Comparison of ENCODE assay signal across 8 cellular contexts in the genomic region with DNA sequence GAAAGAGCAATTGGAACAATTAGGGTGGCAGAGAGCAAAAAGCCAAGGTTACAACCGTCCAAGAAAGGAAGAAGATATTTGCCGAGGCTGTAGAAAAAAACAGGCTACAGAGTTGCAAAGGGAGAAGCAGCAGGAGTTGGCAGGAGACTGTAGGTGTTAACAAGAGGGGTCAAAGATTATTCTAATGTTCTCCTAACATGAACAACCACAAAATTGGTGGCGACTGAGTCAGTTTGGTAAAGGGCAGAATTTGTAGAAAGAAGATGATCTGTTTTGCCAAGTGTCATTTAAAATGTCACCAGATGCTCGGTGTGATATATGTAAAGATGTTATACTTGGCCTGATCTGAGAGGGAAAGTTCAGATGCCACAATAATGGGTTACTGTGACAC. TPM values are rescaled to one million over a fixed set of nuclear protein-coding genes. Genes with fewer than 3 reads are reported as not detected.
DNase-seq lines count a peak whose midpoint lies in the region; ATAC-seq, FAIRE-seq and TF ChIP-seq lines count a peak whose summit lies in the region.

No MANE protein-coding gene starts in this region.

- ATAC-seq in upper lobe of right lung (no peak), GM19395 (IDR thresholded peaks at IDR 0.05; ENCODE audit: unreplicated experiment) (no peak)

- H2BK120ac ChIP-seq in mesendoderm (ENCODE audit: low read depth, low read length): no peak overlapping the region

- no peak overlapping the region for H3K4ac ChIP-seq in mesendoderm (ENCODE audit: low read depth, low read length)

- H3K23ac ChIP-seq in mesendoderm (ENCODE audit: low read length): no peak overlapping the region

- peak overlapping the region; percentile 85 for H3K27ac ChIP-seq in astrocyte (ENCODE audit: low read depth, low read length)
- no peak overlapping the region for H3K27ac ChIP-seq in mesendoderm (ENCODE audit: low read depth, low read length)
- H3K27ac ChIP-seq in upper lobe of right lung: peak overlapping the region; percentile 96

- peaks cover 77% of the 10 kb centered on the region for H3K4me1 Mint-ChIP-seq in activated naive CD4-positive, alpha-beta T cell treated with anti-CD3 and anti-CD28 coated beads, Interleukin-2, amount 50 U/mL, for 24 hours
- peaks cover 33% of the 10 kb centered on the region for H3K4me1 Mint-ChIP-seq in astrocyte (ENCODE audit: low read depth, unreplicated experiment)

- H3K4me1 ChIP-seq in astrocyte (ENCODE audit: insufficient read depth, low read length) (peaks cover 47% of the 10 kb centered on the region), mesendoderm (ENCODE audit: control insufficient read depth, low read depth, low read length) (peaks cover 7% of the 10 kb centered on the region), upper lobe of right lung (peaks cover 69% of the 10 kb centered on the region)

- no peaks in the 10 kb centered on the region for H4K20me1 ChIP-seq in astrocyte (ENCODE audit: insufficient read depth, low read length)

- no CpG with 5 or more reads among the region's 4 CpGs for whole genome bisulfite sequencing in mesendoderm (ENCODE audit: extremely low coverage, insufficient coverage, low lambda C conversion rate)

- no peak overlapping the region for H2BK5ac ChIP-seq in mesendoderm (ENCODE audit: low read length)

- H3K79me2 ChIP-seq in astrocyte (ENCODE audit: insufficient read depth, low read length): peaks cover 6% of the 10 kb centered on the region
- H3K79me2 ChIP-seq in mesendoderm (ENCODE audit: control insufficient read depth, insufficient read depth, low read length): no peaks in the 10 kb centered on the region

- peaks cover 3% of the 10 kb centered on the region for H3K36me3 Mint-ChIP-seq in activated naive CD4-positive, alpha-beta T cell treated with anti-CD3 and anti-CD28 coated beads, Interleukin-2, amount 50 U/mL, for 24 hours
- peaks cover 1% of the 10 kb centered on the region for H3K36me3 Mint-ChIP-seq in astrocyte (ENCODE audit: low read depth, unreplicated experiment)

- H3K4me2 ChIP-seq in astrocyte (ENCODE audit: low read length) (peak overlapping the region; percentile 99), mesendoderm (ENCODE audit: low read length) (peak overlapping the region; percentile 14)

- H3K56ac ChIP-seq in mesendoderm (ENCODE audit: low read length): peak overlapping the region; percentile 65

- peak overlapping the region; percentile 89 for H3K4me3 Mint-ChIP-seq in activated naive CD4-positive, alpha-beta T cell treated with anti-CD3 and anti-CD28 coated beads, Interleukin-2, amount 50 U/mL, for 24 hours
- H3K4me3 Mint-ChIP-seq in astrocyte (ENCODE audit: unreplicated experiment): peak overlapping the region; percentile 95

- intact Hi-C loops in upper lobe of right lung (cut with DNase I): no loop called here

- H3K27ac Mint-ChIP-seq in activated naive CD4-positive, alpha-beta T cell treated with anti-CD3 and anti-CD28 coated beads, Interleukin-2, amount 50 U/mL, for 24 hours: peak overlapping the region; percentile 97
- H3K27ac Mint-ChIP-seq in astrocyte (ENCODE audit: unreplicated experiment): peak overlapping the region; percentile 98

- H2BK15ac ChIP-seq in mesendoderm (replicated peaks; ENCODE audit: low read depth): no peak overlapping the region

- DNase-seq in activated naive CD4-positive, alpha-beta T cell (lab: John Stamatoyannopoulos, UW): no peak
- DNase-seq in astrocyte (ENCODE audit: low read depth): no peak
- no peak for DNase-seq in mesendoderm
- no peak for DNase-seq in upper lobe of right lung
- DNase-seq in hippocampal formation (lab: John Stamatoyannopoulos, UW): no peak
- no peak for DNase-seq in MV-4-11 (lab: John Stamatoyannopoulos, UW)

- H4K8ac ChIP-seq in mesendoderm (ENCODE audit: low read depth, low read length): no peak overlapping the region

- no peak for TF ChIP-seq CTCF in astrocyte (IDR thresholded peaks at IDR 0.05; ENCODE audit: insufficient read depth, low read depth, low read length)
- no peak for TF ChIP-seq CTCF in upper lobe of right lung (IDR thresholded peaks at IDR 0.05)

- peak overlapping the region; percentile 95 for H3K9ac ChIP-seq in astrocyte (ENCODE audit: low read length)
- peak overlapping the region; percentile 14 for H3K9ac ChIP-seq in mesendoderm (ENCODE audit: low read length)

- no peaks in the 10 kb centered on the region for H3K9me3 Mint-ChIP-seq in activated naive CD4-positive, alpha-beta T cell treated with anti-CD3 and anti-CD28 coated beads, Interleukin-2, amount 50 U/mL, for 24 hours
- no peaks in the 10 kb centered on the region for H3K9me3 Mint-ChIP-seq in astrocyte (ENCODE audit: unreplicated experiment)

- H3K9me3 ChIP-seq in astrocyte (ENCODE audit: insufficient read depth, low read depth, low read length): no peaks in the 10 kb centered on the region
- H3K9me3 ChIP-seq in upper lobe of right lung: no peaks in the 10 kb centered on the region

- peaks cover 2% of the 10 kb centered on the region for H3K79me1 ChIP-seq in mesendoderm (ENCODE audit: low read length)

- H3K4me3 ChIP-seq in astrocyte (ENCODE audit: insufficient read depth, low read depth, low read length) (peak overlapping the region; percentile 76), mesendoderm (ENCODE audit: low read length) (no peak overlapping the region), upper lobe of right lung (peak overlapping the region; percentile 59)

- no peak overlapping the region for H4K5ac ChIP-seq in mesendoderm (ENCODE audit: low read length)

- no peaks in the 10 kb centered on the region for H3K27me3 Mint-ChIP-seq in activated naive CD4-positive, alpha-beta T cell treated with anti-CD3 and anti-CD28 coated beads, Interleukin-2, amount 50 U/mL, for 24 hours
- no peaks in the 10 kb centered on the region for H3K27me3 Mint-ChIP-seq in astrocyte (ENCODE audit: low read depth, unreplicated experiment)

- no peak overlapping the region for H2AK5ac ChIP-seq in mesendoderm (ENCODE audit: low read length)

- H3K27me3 ChIP-seq in astrocyte (ENCODE audit: insufficient read depth, low read length) (no peaks in the 10 kb centered on the region), mesendoderm (ENCODE audit: insufficient read depth, low read length, poor library complexity) (no peaks in the 10 kb centered on the region), upper lobe of right lung (no peaks in the 10 kb centered on the region)

- peak overlapping the region; percentile 6 for H2AFZ ChIP-seq in astrocyte (ENCODE audit: low read depth, low read length)

- H3K36me3 ChIP-seq in astrocyte (ENCODE audit: insufficient read depth, low read length) (no peaks in the 10 kb centered on the region), mesendoderm (ENCODE audit: control insufficient read depth, insufficient read depth, low read length) (no peaks in the 10 kb centered on the region), upper lobe of right lung (no peaks in the 10 kb centered on the region)

- FAIRE-seq in astrocyte (lab: Jason Lieb, UNC): no peak

- no peak overlapping the region for H3K18ac ChIP-seq in mesendoderm (ENCODE audit: low read length)

RNA-seq across cellular contexts. Expression of a gene that starts 0.4 kb away (rescaled TPM):
- total RNA-seq in astrocyte (14.3 and 17.6 TPM in 2 replicates), upper lobe of right lung (18.3 TPM)
- polyA plus RNA-seq in mesendoderm (2013, experiment 1 of 2): 23.7 TPM
- 23.8 TPM for polyA plus RNA-seq in mesendoderm (2013, experiment 2 of 2)

RNA-seq across cellular contexts. Expression of a gene that starts 1.1 kb away (rescaled TPM):
- total RNA-seq in astrocyte: 8.5 and 8.8 TPM in 2 replicates
- polyA plus RNA-seq in mesendoderm (2013, experiment 1 of 2): 4.6 TPM
- 4.8 TPM for polyA plus RNA-seq in mesendoderm (2013, experiment 2 of 2)
- 26.5 TPM for total RNA-seq in upper lobe of right lung

RNA-seq across cellular contexts. Expression of a gene that starts 25.8 kb away (rescaled TPM):
- total RNA-seq in astrocyte (not detected in 2 replicates), upper lobe of right lung (1.2 TPM)
- 1.8 TPM for polyA plus RNA-seq in mesendoderm (2013, experiment 1 of 2)
- 1.9 TPM for polyA plus RNA-seq in mesendoderm (2013, experiment 2 of 2)

RNA-seq across cellular contexts. Expression of a gene that starts 28.5 kb away (rescaled TPM):
- total RNA-seq in astrocyte: 0.29 and 0.73 TPM in 2 replicates
- polyA plus RNA-seq in mesendoderm (2013, experiment 1 of 2): 2.2 TPM
- 2.0 TPM for polyA plus RNA-seq in mesendoderm (2013, experiment 2 of 2)
- 5.2 TPM for total RNA-seq in upper lobe of right lung

RNA-seq across cellular contexts. Expression of a gene that starts 33.2 kb away (rescaled TPM):
- total RNA-seq in astrocyte: 177 and 189 TPM in 2 replicates
- polyA plus RNA-seq in mesendoderm (2013, experiment 1 of 2): 226 TPM
- polyA plus RNA-seq in mesendoderm (2013, experiment 2 of 2): 224 TPM
- 354 TPM for total RNA-seq in upper lobe of right lung
